ENCODE assay signal across 8 cellular contexts in genomic region chr20:62386383-62387218, GRCh38. TPM values are rescaled to one million over a fixed set of nuclear protein-coding genes. Genes with fewer than 3 reads are reported as not detected.
A peak's percentile ranks its signal among the peaks of the same experiment; 100 is the strongest.
DNase-seq lines count a peak whose midpoint lies in the region; ATAC-seq and TF ChIP-seq lines count a peak whose summit lies in the region.

Gene RPS21 (plus strand): TSS chr20:62387103. CDS start chr20:62387339, 236 bp downstream.

- peak within 1 kb of the TSS; percentile 88 to 93 for H3K27ac Mint-ChIP-seq in activated naive CD4-positive, alpha-beta T cell treated with anti-CD3 and anti-CD28 coated beads, Interleukin-2, amount 50 U/mL, for 72 hours
- H3K27ac Mint-ChIP-seq in glutamatergic neuron (ENCODE audit: unreplicated experiment), result peak within 1 kb of the TSS; percentile 88

- H3K9me3 Mint-ChIP-seq in activated naive CD4-positive, alpha-beta T cell treated with anti-CD3 and anti-CD28 coated beads, Interleukin-2, amount 50 U/mL, for 72 hours, result peaks cover 6% of the 10 kb centered on the region in 2 donors
- H3K9me3 Mint-ChIP-seq in glutamatergic neuron (ENCODE audit: unreplicated experiment), result peaks cover 14% of the 10 kb centered on the region

- ATAC-seq in HG02571 (IDR thresholded peaks at IDR 0.05; ENCODE audit: unreplicated experiment), result peak; percentile 81
- peak; percentile 92 to 98 for ATAC-seq in activated naive CD4-positive, alpha-beta T cell treated with anti-CD3 and anti-CD28 coated beads, Interleukin-2, amount 50 U/mL, for 72 hours

- no peaks in the 10 kb centered on the region for H3K9me3 ChIP-seq in ovary
- no peaks in the 10 kb centered on the region for H3K9me3 ChIP-seq in thymus (ENCODE audit: control insufficient read depth)

- peak within 1 kb of the TSS; percentile 99 for H3K4me3 Mint-ChIP-seq in glutamatergic neuron (ENCODE audit: unreplicated experiment)

- H3K27me3 ChIP-seq in GM06990 (replicated peaks; ENCODE audit: control insufficient read depth, insufficient read depth, low read length), result no peaks in the 10 kb centered on the region
- H3K27me3 ChIP-seq in ovary, result no peaks in the 10 kb centered on the region
- H3K27me3 ChIP-seq in thymus (ENCODE audit: control insufficient read depth, insufficient read depth), result no peaks in the 10 kb centered on the region

- no peak for TF ChIP-seq EP300 in ovary (IDR thresholded peaks at IDR 0.05)

- H3K36me3 ChIP-seq in GM06990 (ENCODE audit: control insufficient read depth, insufficient read depth, low read length) (peaks cover 23% of the 10 kb centered on the region), ovary (no peaks in the 10 kb centered on the region), thymus (ENCODE audit: control insufficient read depth, insufficient read depth) (peaks cover 21% of the 10 kb centered on the region)

- TF ChIP-seq POLR2A in NB4 (IDR thresholded peaks at IDR 0.05; ENCODE audit: extremely low read depth, insufficient read length) (peak; percentile 95), ovary (IDR thresholded peaks at IDR 0.05) (peak; percentile 84)

- peaks cover 12% of the 10 kb centered on the region for H3K4me1 ChIP-seq in ovary (ENCODE audit: insufficient read depth)
- H3K4me1 ChIP-seq in thymus (ENCODE audit: control insufficient read depth, insufficient read depth, low read length), result peaks cover 12% of the 10 kb centered on the region

- peak within 1 kb of the TSS; percentile 65 to 75 for H3K27ac ChIP-seq in ovary
- peak within 1 kb of the TSS; percentile 84 for H3K27ac ChIP-seq in thymus (ENCODE audit: low read depth)

- H3K4me3 ChIP-seq in GM06990 (replicated peaks; ENCODE audit: low read depth, low read length), result peak within 1 kb of the TSS; percentile 99
- H3K4me3 ChIP-seq in NB4 (ENCODE audit: low read depth, low read length), result peak within 1 kb of the TSS; percentile 99
- peak within 1 kb of the TSS; percentile 92 for H3K4me3 ChIP-seq in ovary
- H3K4me3 ChIP-seq in thymus (ENCODE audit: low read length), result peak within 1 kb of the TSS; percentile 60

- peaks cover 38 to 42% of the 10 kb centered on the region in 2 donors for H3K36me3 Mint-ChIP-seq in activated naive CD4-positive, alpha-beta T cell treated with anti-CD3 and anti-CD28 coated beads, Interleukin-2, amount 50 U/mL, for 72 hours
- peaks cover 6% of the 10 kb centered on the region for H3K36me3 Mint-ChIP-seq in glutamatergic neuron (ENCODE audit: unreplicated experiment)

- WGBS in ovary, 3 donors, result 0 to 1% (median 1%) methylated on average over 54 to 83 of the region's 83 CpGs
- under 1% methylated on average over 83 of the region's 83 CpGs for WGBS in thymus

- no peak for TF ChIP-seq CTCF in GM06990 (IDR thresholded peaks at IDR 0.05; ENCODE audit: insufficient read depth, low read length, poor library complexity, severe bottlenecking)
- no peak for TF ChIP-seq CTCF in NB4 (IDR thresholded peaks at IDR 0.05; ENCODE audit: low read depth, low read length)
- no peak for TF ChIP-seq CTCF in glutamatergic neuron (IDR thresholded peaks at IDR 0.05; ENCODE audit: partially characterized antibody, unreplicated experiment)
- TF ChIP-seq CTCF in ovary (IDR thresholded peaks at IDR 0.05), result no peak

- intact Hi-C loops in ovary (cut with DNase I), result loop anchor here in 3 of 4 donors (5.0 kb wide), 3 partner anchors 149 to 374 kb away; partner anchors contain the start of gene OSBPL2 (in 1 of the 3)

- peaks cover 19% of the 10 kb centered on the region for H3K4me1 Mint-ChIP-seq in glutamatergic neuron (ENCODE audit: low read depth, unreplicated experiment)

- DNase-seq in GM06990 (ENCODE audit: extremely low read depth, insufficient read length), result peak; percentile 93
- peak; percentile 96 for DNase-seq in NB4 (ENCODE audit: low read depth)
- peak; percentile 83 for DNase-seq in SKM-1 (lab: John Stamatoyannopoulos, UW; ENCODE audit: unreplicated experiment)
- peak; percentile 92 for DNase-seq in activated naive CD4-positive, alpha-beta T cell treated with anti-CD3 and anti-CD28 coated beads, Interleukin-2, amount 50 U/mL, for 72 hours (ENCODE audit: low spot score in 2 of 2)
- peak; percentile 92 for DNase-seq in glutamatergic neuron
- peak; percentile 91 to 96 (median 92) for DNase-seq in ovary

- peaks cover 22% of the 10 kb centered on the region for H3K27me3 Mint-ChIP-seq in glutamatergic neuron (ENCODE audit: unreplicated experiment)

RNA-seq across cellular contexts. Expression of gene RPS21, which starts in this region (rescaled TPM):
- 1,000 to 10,000 TPM; 2,243 to 2,653 TPM for total RNA-seq in activated naive CD4-positive, alpha-beta T cell treated with anti-CD3 and anti-CD28 coated beads, Interleukin-2, amount 50 U/mL, for 72 hours
- 829 TPM for total RNA-seq in glutamatergic neuron (ENCODE audit: unreplicated experiment)
- total RNA-seq in ovary, result 1,000 to 10,000 TPM; 2,424 to 8,739 (median 2,977) TPM
- 1,000 to 10,000 TPM; 1,038 to 9,967 TPM for polyA plus RNA-seq in ovary
- 6,072 TPM for polyA plus RNA-seq in thymus

Comparison
In these comparisons a context has a peak if more than half of its experiments do, and no peak if none do; other contexts are left out.
1. Peak in every context shown above with its lines: DNase-seq, ATAC-seq, H3K4me3 ChIP-seq and H3K27ac ChIP-seq.